1 cellular context compared by ENCODE assay signal in the genomic region with DNA sequence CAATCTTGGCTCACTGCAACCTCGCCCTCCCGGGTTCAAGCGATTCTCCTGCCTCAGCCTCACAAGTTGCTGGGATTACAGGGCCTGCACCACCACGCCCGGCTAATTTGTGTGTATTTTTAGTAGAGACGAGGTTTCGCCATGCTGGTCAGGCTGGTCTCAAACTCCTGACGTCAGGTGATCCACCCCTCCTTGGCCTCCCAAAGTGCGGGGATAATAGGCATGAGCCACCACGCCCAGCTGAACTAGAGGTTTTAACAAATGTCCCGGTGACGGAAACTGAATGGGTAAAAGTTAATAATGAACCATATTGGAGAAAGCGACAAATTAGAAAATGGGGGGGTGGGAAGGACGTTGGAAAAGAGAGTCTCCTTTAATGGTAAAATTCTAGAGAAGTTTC.
TF ChIP-seq lines count a peak whose summit lies in the region.

No MANE protein-coding gene starts in this region.

TF ChIP-seq in endothelial cell of umbilical vein, 7 proteins besides CTCF, POLR2A, EP300 and RAD21:
- TF ChIP-seq MYC (IDR thresholded peaks at IDR 0.05; ENCODE audit: low read depth, low read length) (no peak), FOS (IDR thresholded peaks at IDR 0.05; ENCODE audit: borderline replicate concordance, insufficient read depth, low read length) (no peak), JUN (IDR thresholded peaks at IDR 0.05; ENCODE audit: borderline replicate concordance, insufficient read depth, insufficient read length, low read depth) (no peak), POLR2AphosphoS5 (IDR thresholded peaks at IDR 0.05; ENCODE audit: insufficient read depth, low read depth, low read length) (no peak), GATA2 (IDR thresholded peaks at IDR 0.05; ENCODE audit: insufficient read depth, insufficient read length, low read depth, low read length) (no peak), EZH2 (IDR thresholded peaks at IDR 0.05; ENCODE audit: borderline replicate concordance, low read depth, low read length, severe bottlenecking) (no peak)
- TF ChIP-seq, protein P1, sequence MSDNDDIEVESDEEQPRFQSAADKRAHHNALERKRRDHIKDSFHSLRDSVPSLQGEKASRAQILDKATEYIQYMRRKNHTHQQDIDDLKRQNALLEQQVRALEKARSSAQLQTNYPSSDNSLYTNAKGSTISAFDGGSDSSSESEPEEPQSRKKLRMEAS (IDR thresholded peaks at IDR 0.05; ENCODE audit: insufficient read depth, insufficient read length) = no peak
